1 cellular context compared by ENCODE assay signal in the genomic region with DNA sequence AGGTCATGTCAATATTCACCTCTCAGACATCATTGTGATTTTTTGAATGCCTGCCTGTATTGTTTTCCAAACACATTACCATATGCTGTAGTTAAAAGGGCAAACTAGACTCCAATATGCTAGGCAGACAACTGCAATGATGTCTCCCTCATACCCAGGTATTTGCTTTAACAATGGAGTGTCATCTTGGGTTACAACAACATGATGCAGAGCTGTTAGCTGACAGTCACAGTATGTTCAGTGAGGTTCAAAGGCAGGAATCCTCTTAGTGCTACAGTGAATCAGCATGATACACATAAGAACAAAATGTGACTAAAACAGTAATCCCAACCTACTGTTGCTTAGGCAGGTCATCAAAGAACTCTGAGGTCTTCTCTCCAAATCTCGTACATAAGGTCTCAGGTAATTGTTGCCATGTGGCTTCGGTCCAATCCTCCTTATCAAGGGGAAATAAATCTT.
TF ChIP-seq lines count a peak whose summit lies in the region.

No MANE protein-coding gene starts in this region.

TF ChIP-seq in GM23338, 12 proteins besides CTCF, POLR2A, EP300 and RAD21 (continued from another document):
- TF ChIP-seq, protein P1, sequence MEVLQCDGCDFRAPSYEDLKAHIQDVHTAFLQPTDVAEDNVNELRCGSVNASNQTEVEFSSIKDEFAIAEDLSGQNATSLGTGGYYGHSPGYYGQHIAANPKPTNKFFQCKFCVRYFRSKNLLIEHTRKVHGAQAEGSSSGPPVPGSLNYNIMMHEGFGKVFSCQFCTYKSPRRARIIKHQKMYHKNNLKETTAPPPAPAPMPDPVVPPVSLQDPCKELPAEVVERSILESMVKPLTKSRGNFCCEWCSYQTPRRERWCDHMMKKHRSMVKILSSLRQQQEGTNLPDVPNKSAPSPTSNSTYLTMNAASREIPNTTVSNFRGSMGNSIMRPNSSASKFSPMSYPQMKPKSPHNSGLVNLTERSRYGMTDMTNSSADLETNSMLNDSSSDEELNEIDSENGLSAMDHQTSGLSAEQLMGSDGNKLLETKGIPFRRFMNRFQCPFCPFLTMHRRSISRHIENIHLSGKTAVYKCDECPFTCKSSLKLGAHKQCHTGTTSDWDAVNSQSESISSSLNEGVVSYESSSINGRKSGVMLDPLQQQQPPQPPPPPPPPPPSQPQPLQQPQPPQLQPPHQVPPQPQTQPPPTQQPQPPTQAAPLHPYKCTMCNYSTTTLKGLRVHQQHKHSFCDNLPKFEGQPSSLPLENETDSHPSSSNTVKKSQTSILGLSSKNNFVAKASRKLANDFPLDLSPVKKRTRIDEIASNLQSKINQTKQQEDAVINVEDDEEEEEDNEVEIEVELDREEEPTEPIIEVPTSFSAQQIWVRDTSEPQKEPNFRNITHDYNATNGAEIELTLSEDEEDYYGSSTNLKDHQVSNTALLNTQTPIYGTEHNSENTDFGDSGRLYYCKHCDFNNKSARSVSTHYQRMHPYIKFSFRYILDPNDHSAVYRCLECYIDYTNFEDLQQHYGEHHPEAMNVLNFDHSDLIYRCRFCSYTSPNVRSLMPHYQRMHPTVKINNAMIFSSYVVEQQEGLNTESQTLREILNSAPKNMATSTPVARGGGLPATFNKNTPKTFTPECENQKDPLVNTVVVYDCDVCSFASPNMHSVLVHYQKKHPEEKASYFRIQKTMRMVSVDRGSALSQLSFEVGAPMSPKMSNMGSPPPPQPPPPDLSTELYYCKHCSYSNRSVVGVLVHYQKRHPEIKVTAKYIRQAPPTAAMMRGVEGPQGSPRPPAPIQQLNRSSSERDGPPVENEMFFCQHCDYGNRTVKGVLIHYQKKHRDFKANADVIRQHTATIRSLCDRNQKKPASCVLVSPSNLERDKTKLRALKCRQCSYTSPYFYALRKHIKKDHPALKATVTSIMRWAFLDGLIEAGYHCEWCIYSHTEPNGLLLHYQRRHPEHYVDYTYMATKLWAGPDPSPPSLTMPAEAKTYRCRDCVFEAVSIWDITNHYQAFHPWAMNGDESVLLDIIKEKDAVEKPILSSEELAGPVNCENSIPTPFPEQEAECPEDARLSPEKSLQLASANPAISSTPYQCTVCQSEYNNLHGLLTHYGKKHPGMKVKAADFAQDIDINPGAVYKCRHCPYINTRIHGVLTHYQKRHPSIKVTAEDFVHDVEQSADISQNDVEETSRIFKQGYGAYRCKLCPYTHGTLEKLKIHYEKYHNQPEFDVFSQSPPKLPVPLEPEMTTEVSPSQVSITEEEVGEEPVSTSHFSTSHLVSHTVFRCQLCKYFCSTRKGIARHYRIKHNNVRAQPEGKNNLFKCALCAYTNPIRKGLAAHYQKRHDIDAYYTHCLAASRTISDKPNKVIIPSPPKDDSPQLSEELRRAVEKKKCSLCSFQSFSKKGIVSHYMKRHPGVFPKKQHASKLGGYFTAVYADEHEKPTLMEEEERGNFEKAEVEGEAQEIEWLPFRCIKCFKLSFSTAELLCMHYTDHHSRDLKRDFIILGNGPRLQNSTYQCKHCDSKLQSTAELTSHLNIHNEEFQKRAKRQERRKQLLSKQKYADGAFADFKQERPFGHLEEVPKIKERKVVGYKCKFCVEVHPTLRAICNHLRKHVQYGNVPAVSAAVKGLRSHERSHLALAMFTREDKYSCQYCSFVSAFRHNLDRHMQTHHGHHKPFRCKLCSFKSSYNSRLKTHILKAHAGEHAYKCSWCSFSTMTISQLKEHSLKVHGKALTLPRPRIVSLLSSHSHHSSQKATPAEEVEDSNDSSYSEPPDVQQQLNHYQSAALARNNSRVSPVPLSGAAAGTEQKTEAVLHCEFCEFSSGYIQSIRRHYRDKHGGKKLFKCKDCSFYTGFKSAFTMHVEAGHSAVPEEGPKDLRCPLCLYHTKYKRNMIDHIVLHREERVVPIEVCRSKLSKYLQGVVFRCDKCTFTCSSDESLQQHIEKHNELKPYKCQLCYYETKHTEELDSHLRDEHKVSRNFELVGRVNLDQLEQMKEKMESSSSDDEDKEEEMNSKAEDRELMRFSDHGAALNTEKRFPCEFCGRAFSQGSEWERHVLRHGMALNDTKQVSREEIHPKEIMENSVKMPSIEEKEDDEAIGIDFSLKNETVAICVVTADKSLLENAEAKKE (CRISPR knock-in tag; IDR thresholded peaks at IDR 0.05) = no peak
- TF ChIP-seq NANOG (IDR thresholded peaks at IDR 0.05; ENCODE audit: borderline replicate concordance) (no peak), JUNB (IDR thresholded peaks at IDR 0.05; ENCODE audit: unreplicated experiment) (no peak), ZNF331 (CRISPR knock-in tag; IDR thresholded peaks at IDR 0.05; ENCODE audit: low read depth) (no peak)
- TF ChIP-seq, protein P2, sequence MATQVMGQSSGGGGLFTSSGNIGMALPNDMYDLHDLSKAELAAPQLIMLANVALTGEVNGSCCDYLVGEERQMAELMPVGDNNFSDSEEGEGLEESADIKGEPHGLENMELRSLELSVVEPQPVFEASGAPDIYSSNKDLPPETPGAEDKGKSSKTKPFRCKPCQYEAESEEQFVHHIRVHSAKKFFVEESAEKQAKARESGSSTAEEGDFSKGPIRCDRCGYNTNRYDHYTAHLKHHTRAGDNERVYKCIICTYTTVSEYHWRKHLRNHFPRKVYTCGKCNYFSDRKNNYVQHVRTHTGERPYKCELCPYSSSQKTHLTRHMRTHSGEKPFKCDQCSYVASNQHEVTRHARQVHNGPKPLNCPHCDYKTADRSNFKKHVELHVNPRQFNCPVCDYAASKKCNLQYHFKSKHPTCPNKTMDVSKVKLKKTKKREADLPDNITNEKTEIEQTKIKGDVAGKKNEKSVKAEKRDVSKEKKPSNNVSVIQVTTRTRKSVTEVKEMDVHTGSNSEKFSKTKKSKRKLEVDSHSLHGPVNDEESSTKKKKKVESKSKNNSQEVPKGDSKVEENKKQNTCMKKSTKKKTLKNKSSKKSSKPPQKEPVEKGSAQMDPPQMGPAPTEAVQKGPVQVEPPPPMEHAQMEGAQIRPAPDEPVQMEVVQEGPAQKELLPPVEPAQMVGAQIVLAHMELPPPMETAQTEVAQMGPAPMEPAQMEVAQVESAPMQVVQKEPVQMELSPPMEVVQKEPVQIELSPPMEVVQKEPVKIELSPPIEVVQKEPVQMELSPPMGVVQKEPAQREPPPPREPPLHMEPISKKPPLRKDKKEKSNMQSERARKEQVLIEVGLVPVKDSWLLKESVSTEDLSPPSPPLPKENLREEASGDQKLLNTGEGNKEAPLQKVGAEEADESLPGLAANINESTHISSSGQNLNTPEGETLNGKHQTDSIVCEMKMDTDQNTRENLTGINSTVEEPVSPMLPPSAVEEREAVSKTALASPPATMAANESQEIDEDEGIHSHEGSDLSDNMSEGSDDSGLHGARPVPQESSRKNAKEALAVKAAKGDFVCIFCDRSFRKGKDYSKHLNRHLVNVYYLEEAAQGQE (IDR thresholded peaks at IDR 0.05; ENCODE audit: unreplicated experiment) = no peak
